In genomic region chr10:96570983-96571964, GRCh38 we compare ENCODE assay signal across 29 cellular contexts. TPM values are rescaled to one million over a fixed set of nuclear protein-coding genes. Genes with fewer than 3 reads are reported as not detected.
DNase-seq lines count a peak whose midpoint lies in the region; ATAC-seq and TF ChIP-seq lines count a peak whose summit lies in the region.
"Had no signal": no experiment of that assay in that cellular context is flagged by ENCODE, and none has a peak within 500 bp of the region (broad histone marks: within the 10 kb centered on the region; RNA-seq: fewer than 3 reads in every experiment).

No MANE protein-coding gene starts in this region.

- H3K27ac Mint-ChIP-seq in stimulated activated naive CD8-positive, alpha-beta T cell treated with anti-CD3 and anti-CD28 coated beads, Interleukin-15, amount 100 ng/mL, for 72 hours = peak overlapping the region; percentile 22 to 38
- H3K27ac Mint-ChIP-seq in type B pancreatic cell = peak overlapping the region; percentile 3
- H3K27ac Mint-ChIP-seq: activated naive CD4-positive, alpha-beta T cell treated with anti-CD3 and anti-CD28 coated beads, Interleukin-2, amount 50 U/mL, for 72 hours; mesothelial cell of epicardium; progenitor cell of endocrine pancreas had no signal

- no peak for ATAC-seq in stimulated activated naive CD8-positive, alpha-beta T cell treated with anti-CD3 and anti-CD28 coated beads, Interleukin-15, amount 100 ng/mL, for 72 hours
- ATAC-seq in stimulated activated naive CD8-positive, alpha-beta T cell treated with anti-CD3 and anti-CD28 coated beads, Interleukin-15, Interleukin-2, amounts not matched to agents 100 U/mL and 50 U/mL, for 24 hours = no peak
- ATAC-seq in body of pancreas = peak; percentile 49
- ATAC-seq: activated naive CD4-positive, alpha-beta T cell treated with anti-CD3 and anti-CD28 coated beads, Interleukin-2, amount 50 U/mL, for 72 hours had no signal

- no peaks in the 10 kb centered on the region for H3K27me3 Mint-ChIP-seq in stimulated activated naive CD8-positive, alpha-beta T cell treated with anti-CD3 and anti-CD28 coated beads, Interleukin-15, amount 100 ng/mL, for 72 hours
- no peaks in the 10 kb centered on the region for H3K27me3 Mint-ChIP-seq in type B pancreatic cell
- H3K27me3 Mint-ChIP-seq: progenitor cell of endocrine pancreas had no signal

- TF ChIP-seq POLR2A in body of pancreas (IDR thresholded peaks at IDR 0.05) = no peak

- DNase-seq in stimulated activated naive CD8-positive, alpha-beta T cell treated with anti-CD3 and anti-CD28 coated beads, Interleukin-15, amount 100 ng/mL, for 72 hours = no peak
- no peak for DNase-seq in stimulated activated naive CD8-positive, alpha-beta T cell treated with anti-CD3 and anti-CD28 coated beads, Interleukin-15, Interleukin-2, amounts not matched to agents 100 U/mL and 50 U/mL, for 24 hours
- DNase-seq in body of pancreas = no peak
- no peak for DNase-seq in type B pancreatic cell (ENCODE audit: extremely low spot score, unreplicated experiment)
- no peak for DNase-seq in AML-193 (lab: John Stamatoyannopoulos, UW)
- no peak for DNase-seq in NCI-H2227 treated with DMSO at 0.1 percent for 48 hours (lab: John Stamatoyannopoulos, UW)
- no peak for DNase-seq in SHP77 treated with DMSO at 0.1 percent for 48 hours (lab: John Stamatoyannopoulos, UW)
- DNase-seq: ACHN; activated CD4-positive, alpha-beta T cell treated with anti-CD3 and anti-CD28 coated beads for 48 hours; activated T-cell treated with anti-CD3 and anti-CD28 coated beads for 4 hours; anterior cingulate cortex; central memory CD4-positive, alpha-beta T cell; heart right ventricle; NCI-H1930; NCI-H226; NCI-H526 treated with DMSO at 0.1 percent for 48 hours; SIG-M5; sigmoid colon; stimulated activated CD4-positive, alpha-beta T cell treated with anti-CD3 and anti-CD28 coated beads, Interleukin-12 subunit alpha, Interleukin-12 subunit beta, amount 100 ng/mL, for 4 hours; stimulated activated CD4-positive, alpha-beta T cell treated with anti-CD3 and anti-CD28 coated beads, Interleukin-2, amount 100 ng/mL, for 48 hours; SW 1271; T-helper 9 cell; transverse colon; WERI-Rb-1 had no signal

- no peaks in the 10 kb centered on the region for H3K9me3 ChIP-seq in body of pancreas
- H3K9me3 ChIP-seq in iPS-18a (ENCODE audit: control insufficient read depth, low read depth, low read length) = no peaks in the 10 kb centered on the region
- H3K9me3 ChIP-seq: heart right ventricle, neutrophil, sigmoid colon, transverse colon had no signal

- intact Hi-C loops in body of pancreas (cut with DNase I) = no loop called here

- H3K9me3 Mint-ChIP-seq in stimulated activated naive CD8-positive, alpha-beta T cell treated with anti-CD3 and anti-CD28 coated beads, Interleukin-15, amount 100 ng/mL, for 72 hours = no peaks in the 10 kb centered on the region
- H3K9me3 Mint-ChIP-seq in type B pancreatic cell = no peaks in the 10 kb centered on the region
- H3K9me3 Mint-ChIP-seq: activated naive CD4-positive, alpha-beta T cell treated with anti-CD3 and anti-CD28 coated beads, Interleukin-2, amount 50 U/mL, for 72 hours; mesothelial cell of epicardium had no signal

- H3K36me3 Mint-ChIP-seq in type B pancreatic cell = peaks cover 56% of the 10 kb centered on the region

- H3K27me3 ChIP-seq in body of pancreas = no peaks in the 10 kb centered on the region
- H3K27me3 ChIP-seq in iPS-18a (ENCODE audit: control insufficient read depth, insufficient read depth, low read length) = no peaks in the 10 kb centered on the region
- H3K27me3 ChIP-seq: heart right ventricle, neutrophil, sigmoid colon, transverse colon had no signal

- no peak overlapping the region for H3K9ac ChIP-seq in iPS-18a (ENCODE audit: low read length)

- TF ChIP-seq CTCF in body of pancreas (IDR thresholded peaks at IDR 0.05) = no peak
- peak; percentile 21 for TF ChIP-seq CTCF in type B pancreatic cell (conservative IDR thresholded peaks at IDR 0.05)

- H3K36me3 ChIP-seq in body of pancreas (replicated peaks in 1 of 2; ENCODE audit: insufficient read depth in 1 of 2, low read depth in 2 of 2) (peaks cover 0 to 2% of the 10 kb centered on the region in 2 donors), iPS-18a (ENCODE audit: control insufficient read depth, low read depth, low read length) (peaks cover 23% of the 10 kb centered on the region)

- H3K27ac ChIP-seq in body of pancreas (peak overlapping the region in 3 of 4 donors; percentile 7 to 71 (median 40)), iPS-18a (ENCODE audit: low read length) (peak overlapping the region; percentile 53)
- H3K27ac ChIP-seq: heart right ventricle, neutrophil, sigmoid colon, transverse colon, WERI-Rb-1 had no signal

- peaks cover 68% of the 10 kb centered on the region for H3K4me1 ChIP-seq in body of pancreas
- H3K4me1 ChIP-seq in iPS-18a (ENCODE audit: control insufficient read depth, low read depth, low read length) = peaks cover 14% of the 10 kb centered on the region

- no peak overlapping the region for H3K4me3 Mint-ChIP-seq in stimulated activated naive CD8-positive, alpha-beta T cell treated with anti-CD3 and anti-CD28 coated beads, Interleukin-15, amount 100 ng/mL, for 72 hours
- no peak overlapping the region for H3K4me3 Mint-ChIP-seq in type B pancreatic cell
- H3K4me3 Mint-ChIP-seq: mesothelial cell of epicardium had no signal

- H3K4me1 Mint-ChIP-seq in stimulated activated naive CD8-positive, alpha-beta T cell treated with anti-CD3 and anti-CD28 coated beads, Interleukin-15, amount 100 ng/mL, for 72 hours = peaks cover 70% of the 10 kb centered on the region
- peaks cover 5% of the 10 kb centered on the region for H3K4me1 Mint-ChIP-seq in type B pancreatic cell (ENCODE audit: unreplicated experiment)

- 38 to 45% methylated on average over 10 of the region's 10 CpGs for WGBS in body of pancreas, 2 donors

- no peak overlapping the region for H3K4me3 ChIP-seq in body of pancreas
- H3K4me3 ChIP-seq in iPS-18a (ENCODE audit: low read length) = no peak overlapping the region
- H3K4me3 ChIP-seq: heart right ventricle, sigmoid colon, transverse colon had no signal

RNA-seq across cellular contexts. Expression of gene TM9SF3, which starts 15.5 kb away (rescaled TPM):
- total RNA-seq in body of pancreas (10 to 100 TPM; 73.7 to 75.2 TPM), type B pancreatic cell (ENCODE audit: low replicate concordance) (152 and 202 TPM in 2 replicates)

RNA-seq across cellular contexts. Expression of gene TLL2, which starts 57.5 kb away (rescaled TPM):
- total RNA-seq in body of pancreas (not detected), type B pancreatic cell (ENCODE audit: low replicate concordance) (0.55 and 0.85 TPM in 2 replicates)
